In genomic region chrX:69195197-69195596, GRCh38 we compare ENCODE assay signal across 22 cellular contexts.
"Had no signal": no experiment of that assay in that cellular context is flagged by ENCODE, and none has a peak within 500 bp of the region (broad histone marks: within the 10 kb centered on the region; RNA-seq: fewer than 3 reads in every experiment).

No MANE protein-coding gene starts in this region.

- H3K4me3 ChIP-seq: body of pancreas had no signal

- H3K4me3 Mint-ChIP-seq: activated CD4-positive, alpha-beta memory T cell treated with anti-CD3 and anti-CD28 coated beads, Interleukin-2, amount 10 ng/mL, durations not matched to agents 7 days and 5 days; activated CD4-positive, alpha-beta T cell treated with anti-CD3 and anti-CD28 coated beads for 36 hours; activated naive CD8-positive, alpha-beta T cell treated with anti-CD3 and anti-CD28 coated beads, Interleukin-2, amount 10 ng/mL, durations not matched to agents 7 days and 5 days; IgD-negative memory B cell; T-cell had no signal

- H3K9me3 Mint-ChIP-seq: activated CD4-positive, alpha-beta memory T cell treated with anti-CD3 and anti-CD28 coated beads, Interleukin-2, amount 10 ng/mL, durations not matched to agents 7 days and 5 days; activated naive CD8-positive, alpha-beta T cell treated with anti-CD3 and anti-CD28 coated beads, Interleukin-2, amount 10 ng/mL, durations not matched to agents 7 days and 5 days; activated T-helper 2 cell treated with anti-CD3 and anti-CD28 coated beads, Interferon-gamma antibody, Interleukin-2, Interleukin-4, amounts not matched to agents 10 μg/mL and 5 μg/mL and 100 μg/mL, durations not matched to agents 14 hours and 24 hours and 36 hours; IgD-negative memory B cell; T-cell had no signal

- H3K36me3 Mint-ChIP-seq: activated naive CD8-positive, alpha-beta T cell treated with anti-CD3 and anti-CD28 coated beads, Interleukin-2, amount 10 ng/mL, durations not matched to agents 7 days and 5 days; IgD-negative memory B cell; T-cell had no signal

- H3K27me3 ChIP-seq: body of pancreas had no signal

- DNase-seq: activated CD4-positive, alpha-beta memory T cell treated with anti-CD3 and anti-CD28 coated beads, Interleukin-2, amount 10 ng/mL, durations not matched to agents 7 days and 5 days; activated CD4-positive, alpha-beta T cell treated with anti-CD3 and anti-CD28 coated beads for 36 hours; activated CD4-positive, alpha-beta T cell treated with anti-CD3 and anti-CD28 coated beads, Interleukin-2, amount 50 U/mL, for 1 hour; activated gamma-delta T cell treated with Interleukin-2 at 50 U/mL for 16 hours; activated naive CD4-positive, alpha-beta T cell treated with anti-CD3 and anti-CD28 coated beads, Interleukin-2, amount 50 U/mL, for 16 hours; activated naive CD8-positive, alpha-beta T cell treated with anti-CD3 and anti-CD28 coated beads, Interleukin-2, amount 10 ng/mL, durations not matched to agents 7 days and 5 days; activated T-cell treated with anti-CD3 and anti-CD28 coated beads for 4 hours; activated T-cell treated with anti-CD3 and anti-CD28 coated beads, Interleukin-2, amount 50 U/mL, for 48 hours; body of pancreas; KG1; NCI-H1048; NCI-H146; NCI-H187 treated with DMSO at 0.1 percent for 48 hours; NCI-H2081 treated with DMSO at 0.1 percent for 48 hours; NCI-H446; NCI-H524; PC-3; SHP77; T-cell; WERI-Rb-1 had no signal

- H3K4me1 ChIP-seq: body of pancreas had no signal

- H3K36me3 ChIP-seq: WERI-Rb-1 had no signal

- H3K27ac Mint-ChIP-seq: activated CD4-positive, alpha-beta memory T cell treated with anti-CD3 and anti-CD28 coated beads, Interleukin-2, amount 10 ng/mL, durations not matched to agents 7 days and 5 days; activated CD4-positive, alpha-beta T cell treated with anti-CD3 and anti-CD28 coated beads for 36 hours; activated naive CD8-positive, alpha-beta T cell treated with anti-CD3 and anti-CD28 coated beads, Interleukin-2, amount 10 ng/mL, durations not matched to agents 7 days and 5 days; activated T-helper 2 cell treated with anti-CD3 and anti-CD28 coated beads, Interferon-gamma antibody, Interleukin-2, Interleukin-4, amounts not matched to agents 10 μg/mL and 5 μg/mL and 100 μg/mL, durations not matched to agents 14 hours and 24 hours and 36 hours; IgD-negative memory B cell; T-cell had no signal

- ATAC-seq: activated CD4-positive, alpha-beta T cell treated with anti-CD3 and anti-CD28 coated beads for 36 hours; body of pancreas; PC-3; T-cell had no signal

- H3K9me3 ChIP-seq: body of pancreas had no signal

- H3K4me1 Mint-ChIP-seq: activated CD4-positive, alpha-beta memory T cell treated with anti-CD3 and anti-CD28 coated beads, Interleukin-2, amount 10 ng/mL, durations not matched to agents 7 days and 5 days; activated CD4-positive, alpha-beta T cell treated with anti-CD3 and anti-CD28 coated beads for 36 hours; activated naive CD8-positive, alpha-beta T cell treated with anti-CD3 and anti-CD28 coated beads, Interleukin-2, amount 10 ng/mL, durations not matched to agents 7 days and 5 days; IgD-negative memory B cell; T-cell had no signal

- H3K27me3 Mint-ChIP-seq: activated CD4-positive, alpha-beta memory T cell treated with anti-CD3 and anti-CD28 coated beads, Interleukin-2, amount 10 ng/mL, durations not matched to agents 7 days and 5 days; activated CD4-positive, alpha-beta T cell treated with anti-CD3 and anti-CD28 coated beads for 36 hours had no signal

- H3K27ac ChIP-seq: body of pancreas, WERI-Rb-1 had no signal
